14 cellular contexts compared by ENCODE assay signal in the genomic region with DNA sequence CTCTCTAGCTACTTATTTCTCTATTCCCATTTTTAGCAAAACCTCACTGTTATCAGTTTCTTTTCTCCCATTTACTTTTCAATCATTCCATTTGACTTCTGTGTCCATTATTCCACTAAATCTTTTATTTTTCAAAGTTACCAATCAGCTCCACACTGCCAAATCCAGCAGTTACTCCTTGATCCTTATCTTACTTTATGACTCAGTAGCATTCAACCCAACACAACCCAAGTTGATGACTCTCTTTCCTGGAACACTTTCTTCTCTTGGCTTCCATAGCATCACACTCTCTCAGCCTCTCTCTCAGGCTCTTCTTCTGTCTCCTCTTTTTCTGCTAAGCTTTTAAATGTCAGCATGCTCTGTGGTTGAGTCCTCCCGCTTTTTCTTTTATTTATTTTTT. TPM values are rescaled to one million over a fixed set of nuclear protein-coding genes. Genes with fewer than 3 reads are reported as not detected.
DNase-seq lines count a peak whose midpoint lies in the region; ATAC-seq and TF ChIP-seq lines count a peak whose summit lies in the region.
"Had no signal": no experiment of that assay in that cellular context is flagged by ENCODE, and none has a peak within 500 bp of the region (broad histone marks: within the 10 kb centered on the region; RNA-seq: fewer than 3 reads in every experiment).

No MANE protein-coding gene starts in this region.

- peaks cover 59% of the 10 kb centered on the region for H3K4me1 Mint-ChIP-seq in T-helper 2 cell treated with Interferon-gamma antibody and Interleukin-4, amounts not matched to agents 5 μg/mL and 100 μg/mL, for 36 hours (ENCODE audit: low read depth)

- H3K36me3 ChIP-seq in brain microvascular endothelial cell (replicated peaks): no peaks in the 10 kb centered on the region

- DNase-seq in T-helper 2 cell treated with Interferon-gamma antibody and Interleukin-4, amounts not matched to agents 5 μg/mL and 100 μg/mL, for 36 hours (ENCODE audit: low spot score): no peak
- no peak for DNase-seq in T-helper 2 cell
- DNase-seq in NCI-H226: peak; percentile 23
- peak; percentile 52 for DNase-seq in brain microvascular endothelial cell
- no peak for DNase-seq in omental fat pad (ENCODE audit: low spot score)
- no peak for DNase-seq in HT-29 (ENCODE audit: low spot score)
- no peak for DNase-seq in HPDE6-E6E7 (ENCODE audit: extremely low spot score)
- DNase-seq: hypothalamus, NCI-H1417, NCI-H524, nucleus accumbens, PC-9 had no signal

- no peaks in the 10 kb centered on the region for H3K27me3 Mint-ChIP-seq in T-helper 2 cell treated with Interferon-gamma antibody and Interleukin-4, amounts not matched to agents 5 μg/mL and 100 μg/mL, for 36 hours (ENCODE audit: low read depth)

- in situ Hi-C loops in brain microvascular endothelial cell (cut with HindIII; ENCODE audit: low pct_ligation_motif_present, low sequenced_read_pairs): no loop called here

- H3K27ac ChIP-seq in brain microvascular endothelial cell: no peak overlapping the region
- H3K27ac ChIP-seq: PC-9 had no signal

- peak; percentile 43 for ATAC-seq in omental fat pad (ENCODE audit: low FRiP score)
- no peak for ATAC-seq in GM21526 (IDR thresholded peaks at IDR 0.05; ENCODE audit: low FRiP score, unreplicated experiment)
- ATAC-seq: HepG2 had no signal

- H3K4me3 ChIP-seq in brain microvascular endothelial cell (ENCODE audit: low read depth, low read length): no peak overlapping the region
- H3K4me3 ChIP-seq: PC-9 had no signal

- H3K27me3 ChIP-seq in brain microvascular endothelial cell (replicated peaks): no peaks in the 10 kb centered on the region

- no peaks in the 10 kb centered on the region for H3K9me3 Mint-ChIP-seq in T-helper 2 cell treated with Interferon-gamma antibody and Interleukin-4, amounts not matched to agents 5 μg/mL and 100 μg/mL, for 36 hours

- TF ChIP-seq CTCF in brain microvascular endothelial cell (IDR thresholded peaks at IDR 0.05; ENCODE audit: low read depth, low read length, missing control alignments) (no peak), omental fat pad (IDR thresholded peaks at IDR 0.05) (no peak)

- no peak overlapping the region for H3K4me3 Mint-ChIP-seq in T-helper 2 cell treated with Interferon-gamma antibody and Interleukin-4, amounts not matched to agents 5 μg/mL and 100 μg/mL, for 36 hours

- peak overlapping the region; percentile 15 for H3K27ac Mint-ChIP-seq in T-helper 2 cell treated with Interferon-gamma antibody and Interleukin-4, amounts not matched to agents 5 μg/mL and 100 μg/mL, for 36 hours

- H3K36me3 Mint-ChIP-seq in T-helper 2 cell treated with Interferon-gamma antibody and Interleukin-4, amounts not matched to agents 5 μg/mL and 100 μg/mL, for 36 hours (ENCODE audit: low read depth): peaks cover 72% of the 10 kb centered on the region

RNA-seq across cellular contexts. Expression of a gene that starts 36.3 kb away (rescaled TPM):
- 1 to 10 TPM in 3 of 4 donors, under 1 TPM in 1; 0.79 to 6.2 (median 1.9) TPM for total RNA-seq in omental fat pad
- total RNA-seq in HT-29 (2014; rRNA removed; shearing (Covaris generic)): 0.08 and 1.3 TPM in 2 replicates

Comparison
In these comparisons a context has a peak if more than half of its experiments do, and no peak if none do; other contexts are left out.
1. DNase-seq: peak in NCI-H226 (single experiment) and brain microvascular endothelial cell (single experiment); none in T-helper 2 cell treated with Interferon-gamma antibody and Interleukin-4, amounts not matched to agents 5 μg/mL and 100 μg/mL, for 36 hours (single experiment), T-helper 2 cell (0 of 5), omental fat pad (single experiment), HT-29 (single experiment) and HPDE6-E6E7 (single experiment).